ENCODE assay signal across 2 cellular contexts in genomic region chr6:143752459-143752858, GRCh38.
TF ChIP-seq lines count a peak whose summit lies in the region.

No MANE protein-coding gene starts in this region.

TF ChIP-seq in GM23338, 12 proteins besides CTCF, POLR2A, EP300 and RAD21 (continued from another document):
- TF ChIP-seq ZNF462 (CRISPR knock-in tag; IDR thresholded peaks at IDR 0.05) (no peak), REST (IDR thresholded peaks at IDR 0.05; ENCODE audit: unreplicated experiment) (no peak), STAT1 (IDR thresholded peaks at IDR 0.05; ENCODE audit: unreplicated experiment) (no peak), JUNB (IDR thresholded peaks at IDR 0.05; ENCODE audit: unreplicated experiment) (no peak), EZH2 (IDR thresholded peaks at IDR 0.05; ENCODE audit: low read depth, unreplicated experiment) (no peak), CREB1 (CRISPR knock-in tag; IDR thresholded peaks at IDR 0.05; ENCODE audit: low read depth) (no peak), ETS1 (IDR thresholded peaks at IDR 0.05) (no peak)
TF ChIP-seq in GM23338: peak in this region for 0.

TF ChIP-seq in WTC11, 78 proteins besides CTCF, POLR2A, EP300 and RAD21 (continued from another document):
- TF ChIP-seq ATF2 (CRISPR knock-in tag; IDR thresholded peaks at IDR 0.05; ENCODE audit: borderline replicate concordance, low read depth) (no peak), NR3C1 (CRISPR knock-in tag; conservative IDR thresholded peaks at IDR 0.05; ENCODE audit: low read depth) (no peak), CREM (CRISPR knock-in tag; IDR thresholded peaks at IDR 0.05) (no peak)
- TF ChIP-seq, protein P1, sequence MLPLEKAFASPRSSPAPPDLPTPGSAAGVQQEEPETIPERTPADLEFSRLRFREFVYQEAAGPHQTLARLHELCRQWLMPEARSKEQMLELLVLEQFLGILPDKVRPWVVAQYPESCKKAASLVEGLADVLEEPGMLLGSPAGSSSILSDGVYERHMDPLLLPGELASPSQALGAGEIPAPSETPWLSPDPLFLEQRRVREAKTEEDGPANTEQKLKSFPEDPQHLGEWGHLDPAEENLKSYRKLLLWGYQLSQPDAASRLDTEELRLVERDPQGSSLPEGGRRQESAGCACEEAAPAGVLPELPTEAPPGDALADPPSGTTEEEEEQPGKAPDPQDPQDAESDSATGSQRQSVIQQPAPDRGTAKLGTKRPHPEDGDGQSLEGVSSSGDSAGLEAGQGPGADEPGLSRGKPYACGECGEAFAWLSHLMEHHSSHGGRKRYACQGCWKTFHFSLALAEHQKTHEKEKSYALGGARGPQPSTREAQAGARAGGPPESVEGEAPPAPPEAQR (CRISPR knock-in tag; IDR thresholded peaks at IDR 0.05), result no peak
